1 cellular context compared by ENCODE assay signal in genomic region chr14:74735113-74735512, GRCh38.
TF ChIP-seq lines count a peak whose summit lies in the region.

No MANE protein-coding gene starts in this region.

TF ChIP-seq in K562, 482 proteins besides CTCF, POLR2A, EP300 and RAD21 (continued from another document):
- TF ChIP-seq ZNF274 (IDR thresholded peaks at IDR 0.05; ENCODE audit: borderline replicate concordance, low read depth, low read length) (no peak), TEAD2 (tag; IDR thresholded peaks at IDR 0.05) (no peak), GATA2 (CRISPR knock-in tag; IDR thresholded peaks at IDR 0.05) (peak; percentile 88), NFIC (IDR thresholded peaks at IDR 0.05) (peak; percentile 52; the same call in 1 of the 2 replicates), PHF21A (IDR thresholded peaks at IDR 0.05; ENCODE audit: borderline replicate concordance, low read depth) (no peak), DDX20 (tag; IDR thresholded peaks at IDR 0.05; ENCODE audit: low read depth) (no peak), ZNF174 (CRISPR knock-in tag; IDR thresholded peaks at IDR 0.05) (no peak), ZNF395 (CRISPR knock-in tag; IDR thresholded peaks at IDR 0.05) (peak; percentile 74; the same call in 1 of the 2 replicates), TEAD4 (IDR thresholded peaks at IDR 0.05; ENCODE audit: low read length) (peak; percentile 90), TEAD4 (CRISPR knock-in tag; IDR thresholded peaks at IDR 0.05; ENCODE audit: borderline replicate concordance) (no peak), ZNF75A (CRISPR knock-in tag; IDR thresholded peaks at IDR 0.05) (no peak), ZNF408 (CRISPR knock-in tag; IDR thresholded peaks at IDR 0.05; ENCODE audit: low read depth) (no peak), NRF1 (conservative IDR thresholded peaks at IDR 0.05 in 1 of 2, IDR thresholded peaks at IDR 0.05 in 1 of 2) (no peak), ZNF830 (CRISPR knock-in tag; IDR thresholded peaks at IDR 0.05) (no peak), DIDO1 (tag; IDR thresholded peaks at IDR 0.05; ENCODE audit: low read depth) (no peak), ETS2 (tag; IDR thresholded peaks at IDR 0.05; ENCODE audit: borderline replicate concordance, poor library complexity, severe bottlenecking) (no peak), HMBOX1 (IDR thresholded peaks at IDR 0.05) (peak; percentile 94), HDAC2 (IDR thresholded peaks at IDR 0.05) (peak; percentile 94), KLF16 (IDR thresholded peaks at IDR 0.05) (peak; percentile 78), ATF7 (IDR thresholded peaks at IDR 0.05) (peak; percentile 94), KDM1A (IDR thresholded peaks at IDR 0.05) (peak; percentile 93 to 97), CEBPG (CRISPR knock-in tag; IDR thresholded peaks at IDR 0.05) (no peak), CEBPG (tag; conservative IDR thresholded peaks at IDR 0.05 in 1 of 2, IDR thresholded peaks at IDR 0.05 in 1 of 2) (0 out of 4 replicates have a peak, but pooled peaks of 1 of the 2 experiments have one; percentile 54), SREBF2 (CRISPR knock-in tag; IDR thresholded peaks at IDR 0.05) (no peak), SMARCC2 (IDR thresholded peaks at IDR 0.05; ENCODE audit: low read depth) (0 out of 2 replicates have a peak, but pooled peaks have one; percentile 46), MEIS2 (IDR thresholded peaks at IDR 0.05; ENCODE audit: partially characterized antibody) (peak; percentile 72), TCF15 (CRISPR knock-in tag; IDR thresholded peaks at IDR 0.05) (no peak), HDAC1 (IDR thresholded peaks at IDR 0.05) (peak; percentile 36 to 92; a peak in 2 of 4 replicates), ATF4 (CRISPR knock-in tag; IDR thresholded peaks at IDR 0.05) (peak; percentile 36; the same call in 1 of the 2 replicates), KDM4B (IDR thresholded peaks at IDR 0.05; ENCODE audit: borderline replicate concordance in 2 of 2, low read depth in 1 of 2) (no peak), VEZF1 (CRISPR knock-in tag; IDR thresholded peaks at IDR 0.05) (peak; percentile 48), ZNF717 (CRISPR knock-in tag; IDR thresholded peaks at IDR 0.05) (no peak), SMARCE1 (IDR thresholded peaks at IDR 0.05) (peak; percentile 81), ETV6 (IDR thresholded peaks at IDR 0.05; ENCODE audit: borderline replicate concordance in 1 of 2, low read depth in 2 of 2, low read length in 1 of 2) (peak in 1 of 2 experiments; percentile 32; a peak in 1 of 4 replicates), ETV6 (CRISPR knock-in tag; IDR thresholded peaks at IDR 0.05; ENCODE audit: borderline replicate concordance) (no peak), ZNF699 (CRISPR knock-in tag; IDR thresholded peaks at IDR 0.05; ENCODE audit: insufficient replicate concordance) (no peak), POLR2AphosphoS5 (IDR thresholded peaks at IDR 0.05; ENCODE audit: control insufficient read depth, insufficient read depth, low read depth, low read length) (peak; percentile 53; the same call in 1 of the 2 replicates), ZNF512 (tag; IDR thresholded peaks at IDR 0.05) (0 out of 2 replicates have a peak, but pooled peaks have one; percentile 12), SP2 (IDR thresholded peaks at IDR 0.05; ENCODE audit: extremely low read depth, low read depth, low read length, poor library complexity, severe bottlenecking) (no peak), ZFX (CRISPR knock-in tag; IDR thresholded peaks at IDR 0.05) (no peak), FOXA1 (IDR thresholded peaks at IDR 0.05; ENCODE audit: borderline replicate concordance) (peak; percentile 48; the same call in 1 of the 2 replicates), GATAD2A (IDR thresholded peaks at IDR 0.05) (no peak), ZNF217 (CRISPR knock-in tag; IDR thresholded peaks at IDR 0.05) (no peak), ZNF766 (CRISPR knock-in tag; conservative IDR thresholded peaks at IDR 0.05) (no peak), BRF2 (IDR thresholded peaks at IDR 0.05; ENCODE audit: borderline replicate concordance, insufficient read depth, insufficient read length) (no peak), NBN (IDR thresholded peaks at IDR 0.05; ENCODE audit: low read depth) (peak; percentile 20; the same call in 1 of the 2 replicates), TBL1XR1 (IDR thresholded peaks at IDR 0.05; ENCODE audit: low read length in 2 of 2) (peak in 1 of 2 experiments; percentile 48; a peak in 1 of 4 replicates), NONO (IDR thresholded peaks at IDR 0.05; ENCODE audit: low read depth in 2 of 2, low read length in 1 of 2) (no peak), IRF2 (CRISPR knock-in tag; IDR thresholded peaks at IDR 0.05) (no peak), ARID2 (IDR thresholded peaks at IDR 0.05) (no peak), FOXP4 (CRISPR knock-in tag; IDR thresholded peaks at IDR 0.05; ENCODE audit: borderline replicate concordance) (no peak), MEF2A (IDR thresholded peaks at IDR 0.05; ENCODE audit: control insufficient read depth, low read depth, low read length) (0 out of 2 replicates have a peak, but pooled peaks have one; percentile 20), RFX7 (CRISPR knock-in tag; IDR thresholded peaks at IDR 0.05) (no peak), ZNF695 (CRISPR knock-in tag; IDR thresholded peaks at IDR 0.05) (no peak), DPF2 (IDR thresholded peaks at IDR 0.05) (peak; percentile 86)
TF ChIP-seq in K562: peak in this region for 57.
